ENCODE assay signal across 17 cellular contexts in genomic region chr21:17738171-17738953, GRCh38.
DNase-seq lines count a peak whose midpoint lies in the region; ATAC-seq and TF ChIP-seq lines count a peak whose summit lies in the region.
"Had no signal": no experiment of that assay in that cellular context is flagged by ENCODE, and none has a peak within 500 bp of the region (broad histone marks: within the 10 kb centered on the region; RNA-seq: fewer than 3 reads in every experiment).

No MANE protein-coding gene starts in this region.

- 50% methylated on average over 11 of the region's 11 CpGs for WGBS in prostate gland

- H3K36me3 ChIP-seq in PC-3 (ENCODE audit: low read depth, low read length): no peaks in the 10 kb centered on the region
- no peaks in the 10 kb centered on the region for H3K36me3 ChIP-seq in prostate gland
- H3K36me3 ChIP-seq: Peyer's patch had no signal

- H2AFZ ChIP-seq in PC-3 (ENCODE audit: low read length): no peak overlapping the region

- DNase-seq in Calu3 (peak; percentile 10), PC-3 (peak; percentile 50), epithelial cell of proximal tubule (ENCODE audit: low read depth) (peak; percentile 48), prostate gland (ENCODE audit: low spot score) (peak; percentile 27)
- DNase-seq in stimulated activated CD4-positive, alpha-beta T cell treated with anti-CD3 and anti-CD28 coated beads, Interleukin-15, amount 100 ng/mL, for 24 hours: no peak
- DNase-seq: Caco-2, DMS53, KG1, NCI-H1417, NCI-H2029 treated with DMSO at 0.1 percent for 48 hours, NCI-H510A, NCI-H82, Peyer's patch, Right ventricle myocardium superior had no signal

- no peaks in the 10 kb centered on the region for H3K27me3 ChIP-seq in PC-3 (ENCODE audit: low read length)
- H3K27me3 ChIP-seq in prostate gland (replicated peaks; ENCODE audit: insufficient read depth): no peaks in the 10 kb centered on the region
- H3K27me3 ChIP-seq: Peyer's patch had no signal

- CTCF ChIA-PET in Calu3 (lab: Charles Lee) (no interaction called here), PC-3 (lab: Charles Lee) (interaction anchor here (0.7 kb wide), 1 partner anchor 812 kb away, joined by 3 read pairs; no protein-coding TSS in a partner anchor)

- H3K4me3 ChIP-seq in PC-3 (ENCODE audit: low read length) (no peak overlapping the region), epithelial cell of proximal tubule (ENCODE audit: low read depth, low read length) (no peak overlapping the region), prostate gland (no peak overlapping the region)
- H3K4me3 ChIP-seq: Peyer's patch had no signal

- TF ChIP-seq CTCF in Calu3 (IDR thresholded peaks at IDR 0.05; ENCODE audit: unreplicated experiment) (no peak), PC-3 (conservative IDR thresholded peaks at IDR 0.05; ENCODE audit: low read depth, low read length) (no peak), epithelial cell of proximal tubule (conservative IDR thresholded peaks at IDR 0.05; ENCODE audit: low read depth, low read length) (no peak), prostate gland (IDR thresholded peaks at IDR 0.05) (no peak)

- peak overlapping the region; percentile 19; the same call in 1 of the 2 replicates for H3K4me2 ChIP-seq in PC-3 (ENCODE audit: low read length)

- H4K20me1 ChIP-seq in PC-3 (ENCODE audit: low read length): no peaks in the 10 kb centered on the region

- no peaks in the 10 kb centered on the region for H3K9me2 ChIP-seq in PC-3 (replicated peaks; ENCODE audit: low read length)

- H3F3A ChIP-seq in PC-3 (ENCODE audit: low read length, unreplicated experiment): no peaks in the 10 kb centered on the region

- no peak overlapping the region for H3K9ac ChIP-seq in PC-3 (ENCODE audit: low read length)

- H3K27ac Mint-ChIP-seq in Calu3 (ENCODE audit: unreplicated experiment): no peak overlapping the region

- H3K36me3 Mint-ChIP-seq in Calu3 (ENCODE audit: insufficient read depth, unreplicated experiment): peaks cover 8% of the 10 kb centered on the region

- H3K27ac ChIP-seq in PC-3 (ENCODE audit: low read length) (no peak overlapping the region), prostate gland (no peak overlapping the region)
- H3K27ac ChIP-seq: Peyer's patch had no signal

- peaks cover 23% of the 10 kb centered on the region for H3K4me1 Mint-ChIP-seq in Calu3 (ENCODE audit: low read depth, unreplicated experiment)

- POLR2A ChIA-PET in PC-3 (lab: Charles Lee; ENCODE audit: unreplicated experiment): no interaction called here

- BruUV-seq in Calu3 (replicated peaks; lab: Mats Ljungman, UMichigan) (no TSS peak), PC-3 (replicated peaks; lab: Mats Ljungman, UMichigan) (no TSS peak)

- ATAC-seq in PC-3 (no peak), GM21423 (IDR thresholded peaks at IDR 0.05; ENCODE audit: unreplicated experiment) (no peak), esophagus mucosa (no peak), HG03196 (IDR thresholded peaks at IDR 0.05; ENCODE audit: unreplicated experiment) (no peak)

- intact Hi-C loops in Calu3 (cut with micrococcal nuclease; ENCODE audit: unreplicated experiment) (no loop called here), PC-3 (cut with micrococcal nuclease) (no loop called here), prostate gland (cut with DNase I) (no loop called here)

- H3K27me3 Mint-ChIP-seq in Calu3 (ENCODE audit: unreplicated experiment): no peaks in the 10 kb centered on the region

- H3K4me1 ChIP-seq in PC-3 (ENCODE audit: insufficient read depth, low read length) (peaks cover 24% of the 10 kb centered on the region), prostate gland (replicated peaks) (no peaks in the 10 kb centered on the region)
- H3K4me1 ChIP-seq: Peyer's patch had no signal

- H3K9me3 Mint-ChIP-seq in Calu3 (ENCODE audit: low read depth, unreplicated experiment): no peaks in the 10 kb centered on the region

- H3K9me3 ChIP-seq in PC-3 (ENCODE audit: low read length) (no peaks in the 10 kb centered on the region), prostate gland (no peaks in the 10 kb centered on the region)
- H3K9me3 ChIP-seq: Caco-2, Peyer's patch had no signal

- no peak for TF ChIP-seq POLR2A in prostate gland (IDR thresholded peaks at IDR 0.05)

- no peaks in the 10 kb centered on the region for H3K79me2 ChIP-seq in PC-3 (ENCODE audit: low read length)

- no peak overlapping the region for H3K4me3 Mint-ChIP-seq in Calu3 (ENCODE audit: low read depth, unreplicated experiment)
